Comparison of ENCODE assay signal across 1 cellular context in the genomic region with DNA sequence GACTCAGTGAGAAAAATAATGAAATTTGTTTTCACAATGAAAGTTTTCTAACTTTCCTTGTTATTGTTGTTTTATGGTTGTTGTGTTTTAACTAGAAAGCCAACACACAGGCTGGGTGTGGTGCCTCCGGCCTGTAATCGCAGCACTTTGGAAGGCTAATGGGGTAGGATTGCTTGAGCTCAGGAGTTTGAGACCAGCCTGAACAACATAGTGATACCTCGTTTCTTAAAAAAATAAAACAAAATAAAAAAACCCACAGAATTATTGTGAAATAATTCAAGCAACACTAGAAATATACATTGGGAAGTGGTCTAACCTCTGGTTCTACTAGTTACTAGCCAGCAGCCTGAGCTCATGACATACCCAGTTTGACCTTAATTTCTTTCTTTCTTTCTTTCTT.
TF ChIP-seq lines count a peak whose summit lies in the region.

No MANE protein-coding gene starts in this region.

TF ChIP-seq in GM23338, 12 proteins besides CTCF, POLR2A, EP300 and RAD21 (continued from another document):
- TF ChIP-seq, protein P1, sequence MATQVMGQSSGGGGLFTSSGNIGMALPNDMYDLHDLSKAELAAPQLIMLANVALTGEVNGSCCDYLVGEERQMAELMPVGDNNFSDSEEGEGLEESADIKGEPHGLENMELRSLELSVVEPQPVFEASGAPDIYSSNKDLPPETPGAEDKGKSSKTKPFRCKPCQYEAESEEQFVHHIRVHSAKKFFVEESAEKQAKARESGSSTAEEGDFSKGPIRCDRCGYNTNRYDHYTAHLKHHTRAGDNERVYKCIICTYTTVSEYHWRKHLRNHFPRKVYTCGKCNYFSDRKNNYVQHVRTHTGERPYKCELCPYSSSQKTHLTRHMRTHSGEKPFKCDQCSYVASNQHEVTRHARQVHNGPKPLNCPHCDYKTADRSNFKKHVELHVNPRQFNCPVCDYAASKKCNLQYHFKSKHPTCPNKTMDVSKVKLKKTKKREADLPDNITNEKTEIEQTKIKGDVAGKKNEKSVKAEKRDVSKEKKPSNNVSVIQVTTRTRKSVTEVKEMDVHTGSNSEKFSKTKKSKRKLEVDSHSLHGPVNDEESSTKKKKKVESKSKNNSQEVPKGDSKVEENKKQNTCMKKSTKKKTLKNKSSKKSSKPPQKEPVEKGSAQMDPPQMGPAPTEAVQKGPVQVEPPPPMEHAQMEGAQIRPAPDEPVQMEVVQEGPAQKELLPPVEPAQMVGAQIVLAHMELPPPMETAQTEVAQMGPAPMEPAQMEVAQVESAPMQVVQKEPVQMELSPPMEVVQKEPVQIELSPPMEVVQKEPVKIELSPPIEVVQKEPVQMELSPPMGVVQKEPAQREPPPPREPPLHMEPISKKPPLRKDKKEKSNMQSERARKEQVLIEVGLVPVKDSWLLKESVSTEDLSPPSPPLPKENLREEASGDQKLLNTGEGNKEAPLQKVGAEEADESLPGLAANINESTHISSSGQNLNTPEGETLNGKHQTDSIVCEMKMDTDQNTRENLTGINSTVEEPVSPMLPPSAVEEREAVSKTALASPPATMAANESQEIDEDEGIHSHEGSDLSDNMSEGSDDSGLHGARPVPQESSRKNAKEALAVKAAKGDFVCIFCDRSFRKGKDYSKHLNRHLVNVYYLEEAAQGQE (IDR thresholded peaks at IDR 0.05; ENCODE audit: unreplicated experiment): no peak
- TF ChIP-seq, protein P2, sequence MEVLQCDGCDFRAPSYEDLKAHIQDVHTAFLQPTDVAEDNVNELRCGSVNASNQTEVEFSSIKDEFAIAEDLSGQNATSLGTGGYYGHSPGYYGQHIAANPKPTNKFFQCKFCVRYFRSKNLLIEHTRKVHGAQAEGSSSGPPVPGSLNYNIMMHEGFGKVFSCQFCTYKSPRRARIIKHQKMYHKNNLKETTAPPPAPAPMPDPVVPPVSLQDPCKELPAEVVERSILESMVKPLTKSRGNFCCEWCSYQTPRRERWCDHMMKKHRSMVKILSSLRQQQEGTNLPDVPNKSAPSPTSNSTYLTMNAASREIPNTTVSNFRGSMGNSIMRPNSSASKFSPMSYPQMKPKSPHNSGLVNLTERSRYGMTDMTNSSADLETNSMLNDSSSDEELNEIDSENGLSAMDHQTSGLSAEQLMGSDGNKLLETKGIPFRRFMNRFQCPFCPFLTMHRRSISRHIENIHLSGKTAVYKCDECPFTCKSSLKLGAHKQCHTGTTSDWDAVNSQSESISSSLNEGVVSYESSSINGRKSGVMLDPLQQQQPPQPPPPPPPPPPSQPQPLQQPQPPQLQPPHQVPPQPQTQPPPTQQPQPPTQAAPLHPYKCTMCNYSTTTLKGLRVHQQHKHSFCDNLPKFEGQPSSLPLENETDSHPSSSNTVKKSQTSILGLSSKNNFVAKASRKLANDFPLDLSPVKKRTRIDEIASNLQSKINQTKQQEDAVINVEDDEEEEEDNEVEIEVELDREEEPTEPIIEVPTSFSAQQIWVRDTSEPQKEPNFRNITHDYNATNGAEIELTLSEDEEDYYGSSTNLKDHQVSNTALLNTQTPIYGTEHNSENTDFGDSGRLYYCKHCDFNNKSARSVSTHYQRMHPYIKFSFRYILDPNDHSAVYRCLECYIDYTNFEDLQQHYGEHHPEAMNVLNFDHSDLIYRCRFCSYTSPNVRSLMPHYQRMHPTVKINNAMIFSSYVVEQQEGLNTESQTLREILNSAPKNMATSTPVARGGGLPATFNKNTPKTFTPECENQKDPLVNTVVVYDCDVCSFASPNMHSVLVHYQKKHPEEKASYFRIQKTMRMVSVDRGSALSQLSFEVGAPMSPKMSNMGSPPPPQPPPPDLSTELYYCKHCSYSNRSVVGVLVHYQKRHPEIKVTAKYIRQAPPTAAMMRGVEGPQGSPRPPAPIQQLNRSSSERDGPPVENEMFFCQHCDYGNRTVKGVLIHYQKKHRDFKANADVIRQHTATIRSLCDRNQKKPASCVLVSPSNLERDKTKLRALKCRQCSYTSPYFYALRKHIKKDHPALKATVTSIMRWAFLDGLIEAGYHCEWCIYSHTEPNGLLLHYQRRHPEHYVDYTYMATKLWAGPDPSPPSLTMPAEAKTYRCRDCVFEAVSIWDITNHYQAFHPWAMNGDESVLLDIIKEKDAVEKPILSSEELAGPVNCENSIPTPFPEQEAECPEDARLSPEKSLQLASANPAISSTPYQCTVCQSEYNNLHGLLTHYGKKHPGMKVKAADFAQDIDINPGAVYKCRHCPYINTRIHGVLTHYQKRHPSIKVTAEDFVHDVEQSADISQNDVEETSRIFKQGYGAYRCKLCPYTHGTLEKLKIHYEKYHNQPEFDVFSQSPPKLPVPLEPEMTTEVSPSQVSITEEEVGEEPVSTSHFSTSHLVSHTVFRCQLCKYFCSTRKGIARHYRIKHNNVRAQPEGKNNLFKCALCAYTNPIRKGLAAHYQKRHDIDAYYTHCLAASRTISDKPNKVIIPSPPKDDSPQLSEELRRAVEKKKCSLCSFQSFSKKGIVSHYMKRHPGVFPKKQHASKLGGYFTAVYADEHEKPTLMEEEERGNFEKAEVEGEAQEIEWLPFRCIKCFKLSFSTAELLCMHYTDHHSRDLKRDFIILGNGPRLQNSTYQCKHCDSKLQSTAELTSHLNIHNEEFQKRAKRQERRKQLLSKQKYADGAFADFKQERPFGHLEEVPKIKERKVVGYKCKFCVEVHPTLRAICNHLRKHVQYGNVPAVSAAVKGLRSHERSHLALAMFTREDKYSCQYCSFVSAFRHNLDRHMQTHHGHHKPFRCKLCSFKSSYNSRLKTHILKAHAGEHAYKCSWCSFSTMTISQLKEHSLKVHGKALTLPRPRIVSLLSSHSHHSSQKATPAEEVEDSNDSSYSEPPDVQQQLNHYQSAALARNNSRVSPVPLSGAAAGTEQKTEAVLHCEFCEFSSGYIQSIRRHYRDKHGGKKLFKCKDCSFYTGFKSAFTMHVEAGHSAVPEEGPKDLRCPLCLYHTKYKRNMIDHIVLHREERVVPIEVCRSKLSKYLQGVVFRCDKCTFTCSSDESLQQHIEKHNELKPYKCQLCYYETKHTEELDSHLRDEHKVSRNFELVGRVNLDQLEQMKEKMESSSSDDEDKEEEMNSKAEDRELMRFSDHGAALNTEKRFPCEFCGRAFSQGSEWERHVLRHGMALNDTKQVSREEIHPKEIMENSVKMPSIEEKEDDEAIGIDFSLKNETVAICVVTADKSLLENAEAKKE (CRISPR knock-in tag; IDR thresholded peaks at IDR 0.05): no peak
- TF ChIP-seq ZNF114 (CRISPR knock-in tag; IDR thresholded peaks at IDR 0.05): no peak
- no peak for TF ChIP-seq STAT1 (IDR thresholded peaks at IDR 0.05; ENCODE audit: unreplicated experiment)
- TF ChIP-seq CREB1 (CRISPR knock-in tag; IDR thresholded peaks at IDR 0.05; ENCODE audit: low read depth): no peak
- TF ChIP-seq POLR2AphosphoS5 (IDR thresholded peaks at IDR 0.05; ENCODE audit: low read depth): no peak
- TF ChIP-seq EZH2phosphoT487 (IDR thresholded peaks at IDR 0.05; ENCODE audit: unreplicated experiment): no peak
- TF ChIP-seq ZNF331 (CRISPR knock-in tag; IDR thresholded peaks at IDR 0.05; ENCODE audit: low read depth): no peak
